In genomic region chr15:76336254-76337046, GRCh38 we compare ENCODE assay signal across 8 cellular contexts. TPM values are rescaled to one million over a fixed set of nuclear protein-coding genes. Genes with fewer than 3 reads are reported as not detected.
DNase-seq lines count a peak whose midpoint lies in the region; ATAC-seq lines count a peak whose summit lies in the region.

Gene ISL2 (plus strand): TSS chr15:76336773. CDS start chr15:76336884, 111 bp downstream.

- ATAC-seq in HG02840 (IDR thresholded peaks at IDR 0.05; ENCODE audit: low FRiP score, unreplicated experiment) (peak; percentile 37), HG03378 (IDR thresholded peaks at IDR 0.05; ENCODE audit: unreplicated experiment) (no peak)

- DNase-seq in activated naive CD4-positive, alpha-beta T cell treated with Interleukin-2 at 50 U/mL for 16 hours: peak; percentile 74
- DNase-seq in activated naive CD4-positive, alpha-beta T cell (lab: John Stamatoyannopoulos, UW): no peak
- DNase-seq in NCI-H524 (lab: John Stamatoyannopoulos, UW) (peak; percentile 98), globus pallidus (ENCODE audit: low spot score) (peak; percentile 79), occipital lobe (lab: John Stamatoyannopoulos, UW) (peak; percentile 58)
- peak; percentile 89 for DNase-seq in activated CD8-positive, alpha-beta memory T cell treated with anti-CD3 and anti-CD28 coated beads, Interleukin-2, amount 50 U/mL, for 48 hours

RNA-seq across cellular contexts. Expression of gene ISL2, which starts in this region (rescaled TPM):
- total RNA-seq in occipital lobe: not detected

Comparison
In these comparisons a context has a peak if more than half of its experiments do, and no peak if none do; other contexts are left out.
1. DNase-seq: peak in activated naive CD4-positive, alpha-beta T cell treated with Interleukin-2 at 50 U/mL for 16 hours (single experiment), NCI-H524 (2 of 2), activated CD8-positive, alpha-beta memory T cell treated with anti-CD3 and anti-CD28 coated beads, Interleukin-2, amount 50 U/mL, for 48 hours (single experiment) and globus pallidus (single experiment); none in activated naive CD4-positive, alpha-beta T cell (0 of 4).
2. Peak in DNase-seq in occipital lobe; RNA of the gene not detected or under 1 TPM.